ENCODE assay signal across 10 cellular contexts in the genomic region with DNA sequence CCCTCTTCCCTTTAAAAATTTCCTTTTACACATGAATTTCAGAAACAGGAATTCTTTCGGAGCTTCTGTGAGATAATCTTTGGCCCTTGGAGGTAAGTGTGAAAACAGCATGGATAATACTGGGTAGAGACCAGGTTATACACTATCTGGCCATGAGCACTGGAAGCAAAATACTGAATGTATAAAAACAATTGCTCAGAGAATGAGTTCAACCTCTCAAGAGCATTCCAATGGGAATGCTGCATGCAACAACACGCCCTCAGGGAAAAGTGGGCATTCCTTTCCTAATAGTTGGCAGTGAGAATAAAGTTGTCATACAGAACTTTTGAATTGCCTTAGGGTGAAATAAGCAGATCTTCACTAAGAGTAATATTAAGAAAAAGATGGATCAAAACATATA.
A peak's percentile ranks its signal among the peaks of the same experiment; 100 is the strongest.
DNase-seq lines count a peak whose midpoint lies in the region; ATAC-seq and TF ChIP-seq lines count a peak whose summit lies in the region.
"Had no signal": no experiment of that assay in that cellular context is flagged by ENCODE, and none has a peak within 500 bp of the region (broad histone marks: within the 10 kb centered on the region; RNA-seq: fewer than 3 reads in every experiment).

No MANE protein-coding gene starts in this region.

- intact Hi-C loops in CD14-positive monocyte (cut with micrococcal nuclease), result loop anchor here in 1 of 2 donors (10.0 kb wide), 1 partner anchor 1059 kb away; a partner anchor contains a TSS

- TF ChIP-seq CTCF in WI38 (IDR thresholded peaks at IDR 0.05; ENCODE audit: low read depth, low read length), result no peak
- no peak for TF ChIP-seq CTCF in CD14-positive monocyte (IDR thresholded peaks at IDR 0.05)

- 0 out of 2 replicates have a peak overlapping the region, but pooled peaks have one; percentile 4 for H3K4me3 ChIP-seq in WI38 (ENCODE audit: low read depth, low read length)

- peak; percentile 91 for DNase-seq in A172 (ENCODE audit: low spot score)
- DNase-seq in H4 (ENCODE audit: low spot score), result peak; percentile 67
- DNase-seq in foreskin melanocyte, result peak; percentile 88
- DNase-seq in CD14-positive monocyte (ENCODE audit: low spot score), result no peak
- DNase-seq in NCI-H748 treated with DMSO at 0.1 percent for 48 hours (lab: John Stamatoyannopoulos, UW), result no peak
- DNase-seq: activated CD4-positive, alpha-beta T cell treated with anti-CD3 and anti-CD28 coated beads, Interleukin-2, amount 10 ng/mL, durations not matched to agents 7 days and 5 days; C1 segment of cervical spinal cord had no signal

- peaks cover 0 to 45% (median 0%) of the 10 kb centered on the region in 3 donors for H3K27me3 Mint-ChIP-seq in CD14-positive monocyte (ENCODE audit: low read depth in 3 of 3)
- H3K27me3 Mint-ChIP-seq: activated CD4-positive, alpha-beta T cell treated with anti-CD3 and anti-CD28 coated beads, Interleukin-2, amount 10 ng/mL, durations not matched to agents 7 days and 5 days had no signal

- H3K4me3 Mint-ChIP-seq in CD14-positive monocyte, result no peak overlapping the region
- H3K4me3 Mint-ChIP-seq: activated CD4-positive, alpha-beta T cell treated with anti-CD3 and anti-CD28 coated beads, Interleukin-2, amount 10 ng/mL, durations not matched to agents 7 days and 5 days had no signal

- peaks cover 0 to 3% of the 10 kb centered on the region in 2 donors for H3K36me3 Mint-ChIP-seq in CD14-positive monocyte

- peaks cover 50% of the 10 kb centered on the region for H3K4me1 Mint-ChIP-seq in CD14-positive monocyte

- H3K9me3 Mint-ChIP-seq in CD14-positive monocyte, result peaks cover 0 to 4% (median 0%) of the 10 kb centered on the region in 7 donors
- H3K9me3 Mint-ChIP-seq: activated CD4-positive, alpha-beta T cell treated with anti-CD3 and anti-CD28 coated beads, Interleukin-2, amount 10 ng/mL, durations not matched to agents 7 days and 5 days had no signal

- ATAC-seq in GM18520 (IDR thresholded peaks at IDR 0.05; ENCODE audit: unreplicated experiment) (no peak), HG02798 (IDR thresholded peaks at IDR 0.05; ENCODE audit: poor library complexity, unreplicated experiment) (no peak)

- no peak overlapping the region for H3K27ac Mint-ChIP-seq in CD14-positive monocyte

Comparison
In these comparisons a context has a peak if more than half of its experiments do, and no peak if none do; other contexts are left out.
1. DNase-seq: peak in A172 (single experiment), H4 (single experiment) and foreskin melanocyte (single experiment); none in CD14-positive monocyte (single experiment) and NCI-H748 treated with DMSO at 0.1 percent for 48 hours (single experiment).